Comparison of ENCODE assay signal across 14 cellular contexts in genomic region chr12:47383942-47384341, GRCh38.
DNase-seq lines count a peak whose midpoint lies in the region; ATAC-seq, FAIRE-seq and TF ChIP-seq lines count a peak whose summit lies in the region.
"Had no signal": no experiment of that assay in that cellular context is flagged by ENCODE, and none has a peak within 500 bp of the region (broad histone marks: within the 10 kb centered on the region; RNA-seq: fewer than 3 reads in every experiment).

No MANE protein-coding gene starts in this region.

- POLR2A ChIA-PET in naive thymus-derived CD8-positive, alpha-beta T cell (lab: Charles Lee): interaction anchor here (1.1 kb wide), 1 partner anchor 13 kb away, joined by 3 read pairs; no protein-coding TSS in a partner anchor

- H3K9me3 ChIP-seq in pancreas (no peaks in the 10 kb centered on the region), ascending aorta (no peaks in the 10 kb centered on the region), adrenal gland (replicated peaks in 1 of 3) (peaks cover 0 to 5% (median 0%) of the 10 kb centered on the region in 3 donors)

- no peak overlapping the region for H3K4me3 Mint-ChIP-seq in naive thymus-derived CD8-positive, alpha-beta T cell
- H3K4me3 Mint-ChIP-seq: GM23338 had no signal

- H3K36me3 ChIP-seq in pancreas: no peaks in the 10 kb centered on the region
- no peaks in the 10 kb centered on the region for H3K36me3 ChIP-seq in ascending aorta
- no peaks in the 10 kb centered on the region for H3K36me3 ChIP-seq in adrenal gland (replicated peaks in 1 of 2)

- H3K4me1 Mint-ChIP-seq in naive thymus-derived CD8-positive, alpha-beta T cell: peaks cover 26 to 62% (median 59%) of the 10 kb centered on the region in 4 donors

- ATAC-seq in pancreas: peak; percentile 17 to 81 (median 71)
- no peak for ATAC-seq in naive thymus-derived CD8-positive, alpha-beta T cell
- ATAC-seq: GM23338 had no signal

- peaks cover 0 to 3% (median 0%) of the 10 kb centered on the region in 3 donors for H3K36me3 Mint-ChIP-seq in naive thymus-derived CD8-positive, alpha-beta T cell

- no peak for TF ChIP-seq CTCF in cardiac fibroblast (IDR thresholded peaks at IDR 0.05; ENCODE audit: low read depth, low read length)
- no peak for TF ChIP-seq CTCF in pancreas (IDR thresholded peaks at IDR 0.05)
- no peak for TF ChIP-seq CTCF in ascending aorta (IDR thresholded peaks at IDR 0.05)
- no peak for TF ChIP-seq CTCF in adrenal gland (IDR thresholded peaks at IDR 0.05)

- no peak for FAIRE-seq in pancreas (lab: Jason Lieb, UNC)

- peaks cover 0 to 10% (median 5%) of the 10 kb centered on the region in 9 donors for H3K9me3 Mint-ChIP-seq in naive thymus-derived CD8-positive, alpha-beta T cell
- H3K9me3 Mint-ChIP-seq: GM23338 had no signal

- no peak for TF ChIP-seq POLR2A in adrenal gland (IDR thresholded peaks at IDR 0.05)

- H3K27ac ChIP-seq in pancreas: no peak overlapping the region
- no peak overlapping the region for H3K27ac ChIP-seq in ascending aorta
- peak overlapping the region in 1 of 5 donors; percentile 5 for H3K27ac ChIP-seq in adrenal gland

- H3K4me1 ChIP-seq in pancreas (peaks cover 0 to 10% (median 0%) of the 10 kb centered on the region in 3 donors), ascending aorta (peaks cover 0 to 12% of the 10 kb centered on the region in 2 donors), adrenal gland (replicated peaks in 1 of 2) (peaks cover 0 to 6% of the 10 kb centered on the region in 2 donors)

- H3K27me3 Mint-ChIP-seq in naive thymus-derived CD8-positive, alpha-beta T cell: no peaks in the 10 kb centered on the region

- intact Hi-C loops in pancreas (cut with DNase I): no loop called here
- intact Hi-C loops in ascending aorta (cut with DNase I): no loop called here
- intact Hi-C loops in adrenal gland (cut with DNase I): no loop called here

- DNase-seq in NCI-H82 (lab: John Stamatoyannopoulos, UW) (peak; percentile 37), NCI-H82 treated with DMSO at 0.1 percent for 48 hours (lab: John Stamatoyannopoulos, UW; ENCODE audit: unreplicated experiment) (no peak), NCI-H2227 (lab: John Stamatoyannopoulos, UW; ENCODE audit: unreplicated experiment) (peak; percentile 68), cardiac fibroblast (ENCODE audit: low read depth in 2 of 2) (peak; percentile 73 to 78), pancreas (no peak), ascending aorta (ENCODE audit: low spot score in 2 of 2) (no peak), adrenal gland (no peak)
- DNase-seq in naive thymus-derived CD8-positive, alpha-beta T cell: no peak
- DNase-seq: 8988T; activated CD4-positive, alpha-beta T cell treated with anti-CD3 and anti-CD28 coated beads, Interleukin-2, amount 50 U/mL, for 4 hours; amygdala; midbrain; NCI-H1436 had no signal

- H3K4me3 ChIP-seq in cardiac fibroblast (replicated peaks in 1 of 2; ENCODE audit: low read depth in 2 of 2, low read length in 2 of 2) (no peak overlapping the region), pancreas (no peak overlapping the region), ascending aorta (no peak overlapping the region), adrenal gland (no peak overlapping the region)
- H3K4me3 ChIP-seq: GM23338 had no signal

- peak overlapping the region in 3 of 10 donors; percentile 0 to 53 (median 22) for H3K27ac Mint-ChIP-seq in naive thymus-derived CD8-positive, alpha-beta T cell
- H3K27ac Mint-ChIP-seq: GM23338 had no signal

- H3K27me3 ChIP-seq in pancreas (no peaks in the 10 kb centered on the region), ascending aorta (no peaks in the 10 kb centered on the region), adrenal gland (no peaks in the 10 kb centered on the region)

- WGBS in pancreas, 2 donors: 37 to 45% methylated on average over 4 of the region's 4 CpGs
- 30 to 48% (median 42%) methylated on average over 4 of the region's 4 CpGs for WGBS in adrenal gland, 4 donors

Comparison
In these comparisons a context has a peak if more than half of its experiments do, and no peak if none do; other contexts are left out.
1. DNase-seq: peak in NCI-H82 (single experiment), NCI-H2227 (single experiment) and cardiac fibroblast (2 of 2); none in NCI-H82 treated with DMSO at 0.1 percent for 48 hours (single experiment), pancreas (0 of 6), ascending aorta (0 of 2), naive thymus-derived CD8-positive, alpha-beta T cell (0 of 10) and adrenal gland (0 of 7).
2. ATAC-seq: peak in pancreas (4 of 4); none in naive thymus-derived CD8-positive, alpha-beta T cell (0 of 2).